In genomic region chr6:27188885-27189418, GRCh38 we compare ENCODE assay signal across 8 cellular contexts. TPM values are rescaled to one million over a fixed set of nuclear protein-coding genes. Genes with fewer than 3 reads are reported as not detected.
DNase-seq lines count a peak whose midpoint lies in the region; ATAC-seq, FAIRE-seq and TF ChIP-seq lines count a peak whose summit lies in the region.

No MANE protein-coding gene starts in this region.

- peaks cover 9 to 20% (median 15%) of the 10 kb centered on the region in 7 donors for H3K4me1 Mint-ChIP-seq in naive thymus-derived CD4-positive, alpha-beta T cell

- POLR2A ChIA-PET in naive thymus-derived CD4-positive, alpha-beta T cell (lab: Charles Lee) = interaction anchor here (1.0 to 2.1 kb wide), 3 partner anchors 563 to 704 kb away, joined by 3 to 10 read pairs (median 4); a partner anchor contains a TSS

- H3K9me3 ChIP-seq in naive thymus-derived CD4-positive, alpha-beta T cell (ENCODE audit: control insufficient read depth in 2 of 3, low read length in 3 of 3) = no peaks in the 10 kb centered on the region
- no peaks in the 10 kb centered on the region for H3K9me3 ChIP-seq in upper lobe of right lung

- H3K27me3 Mint-ChIP-seq in naive thymus-derived CD4-positive, alpha-beta T cell = peaks cover 0 to 3% (median 0%) of the 10 kb centered on the region in 5 donors

- DNase-seq in DMS114 treated with DMSO at 0.1 percent for 48 hours (lab: John Stamatoyannopoulos, UW; ENCODE audit: unreplicated experiment) (peak; percentile 88), HTR-8/SVneo (ENCODE audit: insufficient read length, low spot score) (peak; percentile 46), NCI-H82 treated with DMSO at 0.1 percent for 48 hours (lab: John Stamatoyannopoulos, UW; ENCODE audit: unreplicated experiment) (peak; percentile 74), activated T-cell treated with anti-CD3 and anti-CD28 coated beads for 4 hours (peak; percentile 36), fibroblast of peridontal ligament (ENCODE audit: extremely low read depth) (peak; percentile 84), upper lobe of right lung (no peak)
- DNase-seq in naive thymus-derived CD4-positive, alpha-beta T cell = peak in 8 of 9 donors; percentile 44 to 69 (median 65)

- H3K27ac Mint-ChIP-seq in naive thymus-derived CD4-positive, alpha-beta T cell = peak overlapping the region in 8 of 9 donors; percentile 44 to 79 (median 64)

- peak; percentile 61 for ATAC-seq in GM21367 (IDR thresholded peaks at IDR 0.05; ENCODE audit: unreplicated experiment)
- ATAC-seq in naive thymus-derived CD4-positive, alpha-beta T cell = peak; percentile 90
- peak; percentile 95 for ATAC-seq in upper lobe of right lung

- peaks cover 3% of the 10 kb centered on the region in 2 donors for H3K4me1 ChIP-seq in naive thymus-derived CD4-positive, alpha-beta T cell (ENCODE audit: control insufficient read depth in 2 of 2, insufficient read depth in 2 of 2, low read length in 2 of 2)
- H3K4me1 ChIP-seq in upper lobe of right lung = no peaks in the 10 kb centered on the region

- H3K4me3 ChIP-seq in naive thymus-derived CD4-positive, alpha-beta T cell (ENCODE audit: low read length) = peak overlapping the region; percentile 81
- H3K4me3 ChIP-seq in upper lobe of right lung = peak overlapping the region; percentile 65

- peaks cover 0 to 1% (median 0%) of the 10 kb centered on the region in 11 donors for H3K9me3 Mint-ChIP-seq in naive thymus-derived CD4-positive, alpha-beta T cell

- FAIRE-seq in HTR-8/SVneo (lab: Jason Lieb, UNC) = no peak

- peak; percentile 78 for TF ChIP-seq CTCF in upper lobe of right lung (IDR thresholded peaks at IDR 0.05)

- intact Hi-C loops in naive thymus-derived CD4-positive, alpha-beta T cell (cut with micrococcal nuclease) = loop anchor here (1.0 to 10.0 kb wide), 19 partner anchors 11 to 1496 kb away; partner anchors contain the start of gene POM121L2 (in 1 of the 2)
- intact Hi-C loops in upper lobe of right lung (cut with DNase I) = no loop called here

- CTCF ChIA-PET in naive thymus-derived CD4-positive, alpha-beta T cell (lab: Charles Lee) = no interaction called here

- H3K36me3 ChIP-seq in naive thymus-derived CD4-positive, alpha-beta T cell (ENCODE audit: control insufficient read depth in 2 of 3, insufficient read depth in 3 of 3, low read length in 3 of 3) = no peaks in the 10 kb centered on the region
- no peaks in the 10 kb centered on the region for H3K36me3 ChIP-seq in upper lobe of right lung

- H3K4me3 Mint-ChIP-seq in naive thymus-derived CD4-positive, alpha-beta T cell = peak overlapping the region; percentile 82 to 99 (median 93)

- peak overlapping the region; percentile 58 for H3K27ac ChIP-seq in naive thymus-derived CD4-positive, alpha-beta T cell (ENCODE audit: low read depth, low read length)
- H3K27ac ChIP-seq in upper lobe of right lung = peak overlapping the region; percentile 83

- no peaks in the 10 kb centered on the region for H3K36me3 Mint-ChIP-seq in naive thymus-derived CD4-positive, alpha-beta T cell

- H3K27me3 ChIP-seq in naive thymus-derived CD4-positive, alpha-beta T cell (ENCODE audit: control insufficient read depth in 2 of 2, insufficient read depth in 2 of 2, low read length in 2 of 2) = no peaks in the 10 kb centered on the region
- H3K27me3 ChIP-seq in upper lobe of right lung = no peaks in the 10 kb centered on the region

RNA-seq across cellular contexts. Expression of gene PRSS16, which starts 58.5 kb away (rescaled TPM):
- under 1 TPM in 4 of 5 experiments, not detected in 1; 0.40 to 0.92 (median 0.55) TPM for total RNA-seq in naive thymus-derived CD4-positive, alpha-beta T cell
- polyA plus RNA-seq in naive thymus-derived CD4-positive, alpha-beta T cell = 1 to 10 TPM in 1 of 2 donors, under 1 TPM in 1; 0.82 to 2.0 TPM
- total RNA-seq in upper lobe of right lung = 15.1 TPM
